ENCODE assay signal across 16 cellular contexts in genomic region chr14:100584056-100585031, GRCh38. TPM values are rescaled to one million over a fixed set of nuclear protein-coding genes. Genes with fewer than 3 reads are reported as not detected.
DNase-seq lines count a peak whose midpoint lies in the region; ATAC-seq, FAIRE-seq and TF ChIP-seq lines count a peak whose summit lies in the region.
"Had no signal": no experiment of that assay in that cellular context is flagged by ENCODE, and none has a peak within 500 bp of the region (broad histone marks: within the 10 kb centered on the region; RNA-seq: fewer than 3 reads in every experiment).

No MANE protein-coding gene starts in this region.

- H3K9me1 ChIP-seq in K562 (ENCODE audit: control insufficient read depth, insufficient read depth, low read length), result no peaks in the 10 kb centered on the region

- H3K4me2 ChIP-seq in K562 (ENCODE audit: insufficient read depth, low read length), result no peak overlapping the region

- H3K4me1 Mint-ChIP-seq in T-helper 2 cell treated with Interferon-gamma antibody and Interleukin-4, amounts not matched to agents 5 μg/mL and 100 μg/mL, for 36 hours (ENCODE audit: low read depth), result peaks cover 3% of the 10 kb centered on the region
- peaks cover 0 to 9% (median 2%) of the 10 kb centered on the region in 4 donors for H3K4me1 Mint-ChIP-seq in CD4-positive, alpha-beta memory T cell
- no peaks in the 10 kb centered on the region for H3K4me1 Mint-ChIP-seq in neural crest cell
- H3K4me1 Mint-ChIP-seq: activated CD4-positive, alpha-beta T cell treated with anti-CD3 and anti-CD28 coated beads, Interleukin-2, amount 10 ng/mL, durations not matched to agents 24 days and 14 days had no signal

- no peaks in the 10 kb centered on the region for H3K36me3 ChIP-seq in CD4-positive, alpha-beta memory T cell (ENCODE audit: insufficient read depth, low read length)
- H3K36me3 ChIP-seq in K562 (ENCODE audit: control insufficient read depth, insufficient read depth, low read length), result no peaks in the 10 kb centered on the region

- no peak for DNase-seq in T-helper 2 cell treated with Interferon-gamma antibody and Interleukin-4, amounts not matched to agents 5 μg/mL and 100 μg/mL, for 36 hours (ENCODE audit: low spot score)
- DNase-seq in T-helper 2 cell, result no peak
- DNase-seq in CD4-positive, alpha-beta memory T cell, result no peak
- peak; percentile 46 to 69 (median 60) for DNase-seq in K562 (ENCODE audit: extremely low read depth in 1 of 4, low spot score in 3 of 4)
- no peak for DNase-seq in neural crest cell (ENCODE audit: low read depth, low spot score)
- DNase-seq in NCI-H146 treated with DMSO at 0.1 percent for 48 hours (lab: John Stamatoyannopoulos, UW; ENCODE audit: unreplicated experiment), result no peak
- DNase-seq in NCI-H146 (lab: John Stamatoyannopoulos, UW), result no peak
- no peak for DNase-seq in GOT3 (lab: John Stamatoyannopoulos, UW)
- DNase-seq: 8988T; activated CD4-positive, alpha-beta T cell treated with anti-CD3 and anti-CD28 coated beads, Interleukin-2, amount 10 ng/mL, durations not matched to agents 24 days and 14 days; Karpas-422; NCI-H1105 treated with DMSO at 0.1 percent for 48 hours; NCI-H748 treated with DMSO at 0.1 percent for 48 hours had no signal

- H3K9ac ChIP-seq in K562 (ENCODE audit: insufficient read depth in 1 of 2, low read depth in 2 of 2, low read length in 2 of 2), result no peak overlapping the region

- H3K27ac ChIP-seq in CD4-positive, alpha-beta memory T cell (ENCODE audit: low read depth, low read length), result no peak overlapping the region
- no peak overlapping the region for H3K27ac ChIP-seq in K562 (ENCODE audit: extremely low read depth, low read depth, low read length)
- H3K27ac ChIP-seq: epithelial cell of prostate had no signal

- POLR2A ChIA-PET in CD4-positive, alpha-beta memory T cell (lab: Charles Lee; ENCODE audit: partially characterized antibody), result no interaction called here
- POLR2A ChIA-PET in K562 (lab: Yijun Ruan, JAX), result interaction anchor here (0.5 to 1.2 kb wide), 6 partner anchors 8 to 109 kb away, joined by 3 to 7 read pairs (median 3); no protein-coding TSS in a partner anchor

- peaks cover 13% of the 10 kb centered on the region for H3K4me1 ChIP-seq in CD4-positive, alpha-beta memory T cell (ENCODE audit: insufficient read depth, low read length)
- H3K4me1 ChIP-seq in K562 (replicated peaks in 1 of 2; ENCODE audit: control insufficient read depth in 2 of 2, insufficient read depth in 2 of 2, low read length in 2 of 2), result peaks cover 3 to 19% of the 10 kb centered on the region in 2 experiments; a peak in 3 of 5 replicates

- peak overlapping the region; percentile 39 for H3K4me3 Mint-ChIP-seq in T-helper 2 cell treated with Interferon-gamma antibody and Interleukin-4, amounts not matched to agents 5 μg/mL and 100 μg/mL, for 36 hours
- peak overlapping the region in 5 of 8 donors; percentile 17 to 59 (median 36) for H3K4me3 Mint-ChIP-seq in CD4-positive, alpha-beta memory T cell
- peak overlapping the region; percentile 62 for H3K4me3 Mint-ChIP-seq in neural crest cell
- H3K4me3 Mint-ChIP-seq: activated CD4-positive, alpha-beta T cell treated with anti-CD3 and anti-CD28 coated beads, Interleukin-2, amount 10 ng/mL, durations not matched to agents 24 days and 14 days had no signal

- WGBS in K562 (ENCODE audit: insufficient coverage, low coverage, missing lambda C conversion rate), result 10% methylated on average over 5 of the region's 12 CpGs

- BruUV-seq in K562 (replicated peaks; lab: Mats Ljungman, UMichigan), result no TSS peak

- H3K27me3 Mint-ChIP-seq in T-helper 2 cell treated with Interferon-gamma antibody and Interleukin-4, amounts not matched to agents 5 μg/mL and 100 μg/mL, for 36 hours (ENCODE audit: low read depth), result peaks cover 17% of the 10 kb centered on the region
- peaks cover 2 to 4% of the 10 kb centered on the region in 2 donors for H3K27me3 Mint-ChIP-seq in CD4-positive, alpha-beta memory T cell
- peaks cover 28% of the 10 kb centered on the region for H3K27me3 Mint-ChIP-seq in neural crest cell (ENCODE audit: low read depth)

- in situ Hi-C loops in K562 (cut with MboI), result no loop called here

- no peaks in the 10 kb centered on the region for H3K9me3 ChIP-seq in CD4-positive, alpha-beta memory T cell (ENCODE audit: control insufficient read depth in 1 of 2, low read length in 2 of 2)
- H3K9me3 ChIP-seq in K562 (replicated peaks; ENCODE audit: control insufficient read depth, insufficient read depth, low read depth, low read length), result no peaks in the 10 kb centered on the region

- TF ChIP-seq EP300 in K562 (IDR thresholded peaks at IDR 0.05; ENCODE audit: low read length), result no peak

- no peak overlapping the region for H2AFZ ChIP-seq in K562 (ENCODE audit: low read depth, low read length)

- TF ChIP-seq POLR2A in K562 (conservative IDR thresholded peaks at IDR 0.05), result no peak

- H3K27me3 ChIP-seq in CD4-positive, alpha-beta memory T cell (ENCODE audit: insufficient read depth, low read length), result peaks cover 6% of the 10 kb centered on the region
- peaks cover 0 to 36% of the 10 kb centered on the region in 2 experiments; a peak in 3 of 5 replicates for H3K27me3 ChIP-seq in K562 (ENCODE audit: control insufficient read depth in 2 of 2, insufficient read depth in 2 of 2, low read length in 2 of 2)

- FAIRE-seq in K562 (lab: Jason Lieb, UNC), result peak; percentile 57
- FAIRE-seq: frontal cortex, GM12892 had no signal

- H3K27ac Mint-ChIP-seq in T-helper 2 cell treated with Interferon-gamma antibody and Interleukin-4, amounts not matched to agents 5 μg/mL and 100 μg/mL, for 36 hours, result no peak overlapping the region
- peak overlapping the region in 1 of 7 donors; percentile 52 for H3K27ac Mint-ChIP-seq in CD4-positive, alpha-beta memory T cell
- no peak overlapping the region for H3K27ac Mint-ChIP-seq in neural crest cell (ENCODE audit: unreplicated experiment)
- H3K27ac Mint-ChIP-seq: activated CD4-positive, alpha-beta T cell treated with anti-CD3 and anti-CD28 coated beads, Interleukin-2, amount 10 ng/mL, durations not matched to agents 24 days and 14 days had no signal

- H3K9me3 Mint-ChIP-seq in T-helper 2 cell treated with Interferon-gamma antibody and Interleukin-4, amounts not matched to agents 5 μg/mL and 100 μg/mL, for 36 hours, result no peaks in the 10 kb centered on the region
- no peaks in the 10 kb centered on the region for H3K9me3 Mint-ChIP-seq in CD4-positive, alpha-beta memory T cell
- no peaks in the 10 kb centered on the region for H3K9me3 Mint-ChIP-seq in neural crest cell
- H3K9me3 Mint-ChIP-seq: activated CD4-positive, alpha-beta T cell treated with anti-CD3 and anti-CD28 coated beads, Interleukin-2, amount 10 ng/mL, durations not matched to agents 24 days and 14 days had no signal

- no peak for TF ChIP-seq RAD21 in K562 (CRISPR knock-in tag; conservative IDR thresholded peaks at IDR 0.05 in 1 of 2, IDR thresholded peaks at IDR 0.05 in 1 of 2)

- H3K36me3 Mint-ChIP-seq in T-helper 2 cell treated with Interferon-gamma antibody and Interleukin-4, amounts not matched to agents 5 μg/mL and 100 μg/mL, for 36 hours (ENCODE audit: low read depth), result no peaks in the 10 kb centered on the region
- no peaks in the 10 kb centered on the region for H3K36me3 Mint-ChIP-seq in CD4-positive, alpha-beta memory T cell
- no peaks in the 10 kb centered on the region for H3K36me3 Mint-ChIP-seq in neural crest cell (ENCODE audit: low read depth)

- ATAC-seq in K562, result peak; percentile 83

- H3K79me2 ChIP-seq in K562 (ENCODE audit: control insufficient read depth, insufficient read depth, low read length), result no peaks in the 10 kb centered on the region

- CTCF ChIA-PET in CD4-positive, alpha-beta memory T cell (lab: Charles Lee; ENCODE audit: partially characterized antibody), result no interaction called here
- CTCF ChIA-PET in K562 (lab: Yijun Ruan, JAX; ENCODE audit: low intra/inter-chr PET ratio), result no interaction called here

- no peak for TF ChIP-seq CTCF in K562 (IDR thresholded peaks at IDR 0.05 in 2 of 3, conservative IDR thresholded peaks at IDR 0.05 in 1 of 3; ENCODE audit: insufficient read depth in 2 of 3, low read depth in 1 of 3, low read length in 3 of 3)
- no peak for TF ChIP-seq CTCF in neural crest cell (conservative IDR thresholded peaks at IDR 0.05)

- intact Hi-C loops in CD4-positive, alpha-beta memory T cell (cut with micrococcal nuclease), result no loop called here
- intact Hi-C loops in K562 (cut with micrococcal nuclease), result no loop called here

- H4K20me1 ChIP-seq in K562 (replicated peaks; ENCODE audit: control insufficient read depth, insufficient read depth, low read length), result 0 out of 2 replicates have a peak, but pooled peaks cover 12% of the 10 kb centered on the region

- no peak overlapping the region for H3K4me3 ChIP-seq in CD4-positive, alpha-beta memory T cell (ENCODE audit: low read length in 2 of 2)
- no peak overlapping the region for H3K4me3 ChIP-seq in K562

TF ChIP-seq in K562, 482 proteins besides CTCF, POLR2A, EP300 and RAD21 (continues in another document):
- no peak for TF ChIP-seq CBFB (CRISPR knock-in tag; IDR thresholded peaks at IDR 0.05)

RNA-seq across cellular contexts. Expression of gene BEGAIN, which starts 2.9 kb away (rescaled TPM):
- total RNA-seq in CD4-positive, alpha-beta memory T cell, result 1 to 10 TPM in 1 of 2 experiments, under 1 TPM in 1; 0.84 to 1.6 TPM
- polyA plus RNA-seq in CD4-positive, alpha-beta memory T cell, result 1 to 10 TPM in 1 of 2 donors, under 1 TPM in 1; 0.09 to 1.8 TPM
- total RNA-seq in K562 (2011; cell fraction: chromatin; rRNA removed; ENCODE audit: low replicate concordance), result 1.2 and 3.3 TPM in 2 replicates
- 0.53 and 2.2 TPM in 2 replicates for total RNA-seq in K562 (2011; cell fraction: nucleolus; rRNA removed)
- total RNA-seq in K562 (2011; cell fraction: nucleoplasm; rRNA removed), result 0.31 and 0.95 TPM in 2 replicates
- total RNA-seq in K562 (2014; rRNA removed) (0.20 and 0.68 TPM in 2 replicates), K562 (2014; rRNA removed; fragmentation: Illumina TruSeq; extraction: Trizol) (0.10 TPM in 1 of 2 replicates, not detected in the other), K562 (2015; rRNA removed; fragmentation: Illumina TruSeq; extraction: Trizol) (0.11 and 0.40 TPM in 2 replicates), K562 (2021) (0.55 and 1.1 TPM in 2 replicates), neural crest cell (3.0 and 4.8 TPM in 2 replicates)
- polyA plus RNA-seq in K562 (2011; rRNA removed) (0.54 and 1.4 TPM in 2 replicates), K562 (2014; fragmentation: Illumina TruSeq; extraction: Trizol) (0.07 and 0.50 TPM in 2 replicates), K562 (2014; fragmentation: Nextera tagmentation; extraction: Ambion mirVana) (not detected), K562 (2014; rRNA removed) (0.62 and 1.7 TPM in 2 replicates)
- 1.5 TPM in 2 replicates for polyA plus RNA-seq in K562 (2011; cell fraction: cytosol; rRNA removed)
- 5.2 and 5.3 TPM in 2 replicates for polyA plus RNA-seq in K562 (2011; cell fraction: nucleus; rRNA removed)
- polyA plus RNA-seq in K562 (2012), result 0.25 and 0.51 TPM in 2 replicates
- polyA minus RNA-seq in K562 (2011; rRNA and poly(A)+ RNA removed), result 0.45 and 1.1 TPM in 2 replicates
- 0.86 and 2.7 TPM in 2 replicates for polyA minus RNA-seq in K562 (2011; cell fraction: cytosol; rRNA and poly(A)+ RNA removed)
- polyA minus RNA-seq in K562 (2011; cell fraction: nucleus; rRNA and poly(A)+ RNA removed), result 0.81 and 1.3 TPM in 2 replicates

Comparison
In these comparisons a context has a peak if more than half of its experiments do, and no peak if none do; other contexts are left out.
1. DNase-seq: peak in K562 (4 of 4); none in T-helper 2 cell treated with Interferon-gamma antibody and Interleukin-4, amounts not matched to agents 5 μg/mL and 100 μg/mL, for 36 hours (single experiment), T-helper 2 cell (0 of 5), CD4-positive, alpha-beta memory T cell (0 of 5), neural crest cell (single experiment), NCI-H146 treated with DMSO at 0.1 percent for 48 hours (single experiment), NCI-H146 (single experiment) and GOT3 (single experiment).
2. Peak in every context shown above with its lines, with median percentiles within 50 percentile points of each other: H3K4me3 Mint-ChIP-seq.